ENCODE assay signal across 20 cellular contexts in the genomic region with DNA sequence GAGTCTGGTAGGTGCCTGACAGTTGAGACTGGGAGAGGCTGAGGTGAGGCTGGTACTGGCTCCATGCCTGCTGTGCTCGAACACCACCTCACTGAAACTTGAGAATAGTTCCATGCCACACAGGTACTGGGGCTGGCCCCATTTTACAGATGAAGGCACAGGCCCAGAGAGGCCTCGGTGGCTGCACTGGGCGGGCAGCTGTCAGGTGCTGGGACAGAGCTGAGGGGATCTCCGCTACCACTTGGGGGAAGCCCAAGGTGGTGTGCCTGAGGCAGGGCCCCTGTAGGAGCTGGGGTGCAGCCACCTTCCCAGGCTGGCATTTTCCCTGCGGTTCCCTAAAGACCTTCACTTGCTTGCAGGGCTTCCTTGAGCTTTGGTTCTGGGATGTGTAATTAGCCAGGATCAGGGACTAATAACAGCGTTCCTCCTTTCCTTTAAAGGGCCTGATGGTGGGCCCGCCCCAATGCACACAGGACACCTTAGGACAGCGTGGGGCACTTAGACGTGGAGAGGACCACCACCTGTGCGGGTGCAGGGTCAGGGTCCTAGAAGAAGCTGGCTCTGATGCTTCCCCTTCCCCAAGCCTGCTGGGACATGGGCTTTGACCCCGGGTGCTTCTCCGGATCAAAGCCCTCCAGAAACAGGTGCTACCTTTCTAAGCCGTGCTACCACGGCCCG. TPM values are rescaled to one million over a fixed set of nuclear protein-coding genes. Genes with fewer than 3 reads are reported as not detected.
DNase-seq lines count a peak whose midpoint lies in the region; ATAC-seq, FAIRE-seq and TF ChIP-seq lines count a peak whose summit lies in the region.
"Had no signal": no experiment of that assay in that cellular context is flagged by ENCODE, and none has a peak within 500 bp of the region (broad histone marks: within the 10 kb centered on the region; RNA-seq: fewer than 3 reads in every experiment).

No MANE protein-coding gene starts in this region.

- DNase-seq in GM10248 (ENCODE audit: extremely low spot score) (peak; percentile 47), astrocyte (ENCODE audit: low read depth) (no peak), lower lobe of right lung (no peak), WTC11 (ENCODE audit: low spot score) (no peak), CD1c-positive myeloid dendritic cell (ENCODE audit: extremely low spot score) (no peak)
- DNase-seq in activated effector memory CD4-positive, alpha-beta T cell treated with anti-CD3 and anti-CD28 coated beads, Interleukin-2, amount 50 U/mL, for 16 hours = no peak
- DNase-seq in stimulated activated CD4-positive, alpha-beta T cell treated with anti-CD3 and anti-CD28 coated beads, Interleukin-1b, Interleukin-23, amount 100 ng/mL, for 48 hours = no peak
- DNase-seq: activated CD4-positive, alpha-beta T cell treated with anti-CD3 and anti-CD28 coated beads for 48 hours; activated T-cell treated with anti-CD3 and anti-CD28 coated beads, Interleukin-2, amount 50 U/mL, for 4 hours; EL; GOT3; KG1; NCI-H187; NCI-H526 treated with DMSO at 0.1 percent for 48 hours; T-helper 2 cell had no signal

- H3K27ac ChIP-seq in astrocyte (ENCODE audit: low read depth, low read length) (no peak overlapping the region), lower lobe of right lung (peak overlapping the region; percentile 56), stomach smooth muscle (ENCODE audit: low read length) (peak overlapping the region; percentile 55)

- no peak overlapping the region for H3K4me3 Mint-ChIP-seq in astrocyte (ENCODE audit: unreplicated experiment)
- no peak overlapping the region for H3K4me3 Mint-ChIP-seq in WTC11
- H3K4me3 Mint-ChIP-seq: activated T-cell treated with anti-CD3 and anti-CD28 coated beads, Interleukin-2, amount 50 U/mL, for 4 hours; nephron had no signal

- ATAC-seq in lower lobe of right lung (no peak), WTC11 (no peak)
- ATAC-seq: activated T-cell treated with anti-CD3 and anti-CD28 coated beads, Interleukin-2, amount 50 U/mL, for 4 hours had no signal

- peaks cover 47% of the 10 kb centered on the region for H3K36me3 ChIP-seq in astrocyte (ENCODE audit: insufficient read depth, low read length)
- H3K36me3 ChIP-seq in lower lobe of right lung = peaks cover 100% of the 10 kb centered on the region
- H3K36me3 ChIP-seq in stomach smooth muscle (ENCODE audit: control insufficient read depth in 2 of 2, insufficient read depth in 2 of 2, low read length in 2 of 2) = peaks cover 65 to 79% of the 10 kb centered on the region in 2 donors

- H3K27ac Mint-ChIP-seq in astrocyte (ENCODE audit: unreplicated experiment) (no peak overlapping the region), WTC11 (no peak overlapping the region)
- H3K27ac Mint-ChIP-seq: nephron had no signal

- TF ChIP-seq CTCF in GM10248 (IDR thresholded peaks at IDR 0.05; ENCODE audit: control extremely low read depth, extremely low read depth, low read depth, missing control alignments) (no peak), astrocyte (IDR thresholded peaks at IDR 0.05; ENCODE audit: insufficient read depth, low read depth, low read length) (no peak), lower lobe of right lung (IDR thresholded peaks at IDR 0.05) (no peak), WTC11 (IDR thresholded peaks at IDR 0.05) (no peak)

- no peaks in the 10 kb centered on the region for H3K27me3 ChIP-seq in astrocyte (ENCODE audit: insufficient read depth, low read length)
- H3K27me3 ChIP-seq in lower lobe of right lung (ENCODE audit: low read depth) = no peaks in the 10 kb centered on the region
- no peaks in the 10 kb centered on the region for H3K27me3 ChIP-seq in stomach smooth muscle (ENCODE audit: control insufficient read depth in 1 of 2, insufficient read depth in 2 of 2, low read length in 2 of 2)

- H3K36me3 Mint-ChIP-seq in astrocyte (ENCODE audit: low read depth, unreplicated experiment) (peaks cover 16% of the 10 kb centered on the region), WTC11 (peaks cover 49% of the 10 kb centered on the region)

- H3K9me3 ChIP-seq in astrocyte (ENCODE audit: insufficient read depth, low read depth, low read length) (no peaks in the 10 kb centered on the region), lower lobe of right lung (no peaks in the 10 kb centered on the region), stomach smooth muscle (ENCODE audit: control insufficient read depth in 2 of 2, low read length in 2 of 2) (no peaks in the 10 kb centered on the region)

- no peak for FAIRE-seq in astrocyte (lab: Jason Lieb, UNC)
- FAIRE-seq: urothelium cell line had no signal

- no peak overlapping the region for H2AFZ ChIP-seq in astrocyte (ENCODE audit: low read depth, low read length)

- H3K27me3 Mint-ChIP-seq in astrocyte (ENCODE audit: low read depth, unreplicated experiment) (no peaks in the 10 kb centered on the region), WTC11 (ENCODE audit: low read depth) (no peaks in the 10 kb centered on the region)

- H3K9me3 Mint-ChIP-seq in astrocyte (ENCODE audit: unreplicated experiment) = no peaks in the 10 kb centered on the region
- H3K9me3 Mint-ChIP-seq in WTC11 = no peaks in the 10 kb centered on the region
- H3K9me3 Mint-ChIP-seq: activated T-cell treated with anti-CD3 and anti-CD28 coated beads, Interleukin-2, amount 50 U/mL, for 4 hours; nephron had no signal

- H3K79me2 ChIP-seq in astrocyte (ENCODE audit: insufficient read depth, low read length) = peaks cover 68% of the 10 kb centered on the region

- intact Hi-C loops in lower lobe of right lung (cut with DNase I) = no loop called here

- H3K4me3 ChIP-seq in astrocyte (ENCODE audit: insufficient read depth, low read depth, low read length) = no peak overlapping the region
- no peak overlapping the region for H3K4me3 ChIP-seq in lower lobe of right lung
- H3K4me3 ChIP-seq in stomach smooth muscle (ENCODE audit: low read length in 2 of 2) = no peak overlapping the region
- H3K4me3 ChIP-seq: skin epidermis had no signal

- H4K20me1 ChIP-seq in astrocyte (ENCODE audit: insufficient read depth, low read length) = peaks cover 83% of the 10 kb centered on the region

- POLR2A ChIA-PET in GM10248 (lab: Yijun Ruan, JAX) = interaction anchor here (0.6 kb wide), 1 partner anchor 111 kb away, joined by 3 read pairs; a partner anchor contains a TSS
- POLR2A ChIA-PET in WTC11 (lab: Charles Lee) = no interaction called here

- peak overlapping the region; percentile 61 for H3K9ac ChIP-seq in astrocyte (ENCODE audit: low read length)
- no peak overlapping the region for H3K9ac ChIP-seq in stomach smooth muscle (ENCODE audit: low read length in 2 of 2)

- H3K4me1 Mint-ChIP-seq in astrocyte (ENCODE audit: low read depth, unreplicated experiment) = peaks cover 15% of the 10 kb centered on the region
- H3K4me1 Mint-ChIP-seq in WTC11 = peaks cover 5% of the 10 kb centered on the region

- no peak overlapping the region for H3K4me2 ChIP-seq in astrocyte (ENCODE audit: low read length)

- CTCF ChIA-PET in GM10248 (lab: Yijun Ruan, JAX) (interaction anchor here (0.9 to 1.7 kb wide), 2 partner anchors 49 to 84 kb away, joined by 3 read pairs; no protein-coding TSS in a partner anchor), WTC11 (lab: Charles Lee) (interaction anchor here (0.6 kb wide), 1 partner anchor 58 kb away, joined by 3 read pairs; no protein-coding TSS in a partner anchor)

- H3K4me1 ChIP-seq in astrocyte (ENCODE audit: insufficient read depth, low read length) = peaks cover 25% of the 10 kb centered on the region
- H3K4me1 ChIP-seq in lower lobe of right lung = peaks cover 30% of the 10 kb centered on the region
- peaks cover 45% of the 10 kb centered on the region for H3K4me1 ChIP-seq in stomach smooth muscle (ENCODE audit: control insufficient read depth, insufficient read depth, low read length)

TF ChIP-seq in WTC11, 78 proteins besides CTCF, POLR2A, EP300 and RAD21:
- TF ChIP-seq ZNF263 (CRISPR knock-in tag; IDR thresholded peaks at IDR 0.05; ENCODE audit: low read depth) = no peak
- TF ChIP-seq, protein P1, sequence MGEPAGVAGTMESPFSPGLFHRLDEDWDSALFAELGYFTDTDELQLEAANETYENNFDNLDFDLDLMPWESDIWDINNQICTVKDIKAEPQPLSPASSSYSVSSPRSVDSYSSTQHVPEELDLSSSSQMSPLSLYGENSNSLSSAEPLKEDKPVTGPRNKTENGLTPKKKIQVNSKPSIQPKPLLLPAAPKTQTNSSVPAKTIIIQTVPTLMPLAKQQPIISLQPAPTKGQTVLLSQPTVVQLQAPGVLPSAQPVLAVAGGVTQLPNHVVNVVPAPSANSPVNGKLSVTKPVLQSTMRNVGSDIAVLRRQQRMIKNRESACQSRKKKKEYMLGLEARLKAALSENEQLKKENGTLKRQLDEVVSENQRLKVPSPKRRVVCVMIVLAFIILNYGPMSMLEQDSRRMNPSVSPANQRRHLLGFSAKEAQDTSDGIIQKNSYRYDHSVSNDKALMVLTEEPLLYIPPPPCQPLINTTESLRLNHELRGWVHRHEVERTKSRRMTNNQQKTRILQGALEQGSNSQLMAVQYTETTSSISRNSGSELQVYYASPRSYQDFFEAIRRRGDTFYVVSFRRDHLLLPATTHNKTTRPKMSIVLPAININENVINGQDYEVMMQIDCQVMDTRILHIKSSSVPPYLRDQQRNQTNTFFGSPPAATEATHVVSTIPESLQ (CRISPR knock-in tag; IDR thresholded peaks at IDR 0.05) = no peak

RNA-seq across cellular contexts. Expression of a gene that starts 23.6 kb away (rescaled TPM):
- 4.6 and 6.0 TPM in 2 replicates for total RNA-seq in astrocyte
- 18.2 TPM for total RNA-seq in lower lobe of right lung
- total RNA-seq in WTC11 (2021) = 9.6 to 9.9 TPM (median 9.8 TPM) in 3 replicates
- total RNA-seq: dermis microvascular lymphatic vessel endothelial cell had no signal

RNA-seq across cellular contexts. Expression of a gene that starts 52.6 kb away (rescaled TPM):
- total RNA-seq in astrocyte (not detected in 2 replicates), lower lobe of right lung (not detected), WTC11 (2021) (2.3 TPM in 1 of 3 replicates, not detected in the others)
- total RNA-seq: activated T-cell treated with anti-CD3 and anti-CD28 coated beads, Interleukin-2, amount 50 U/mL, for 4 hours; dermis microvascular lymphatic vessel endothelial cell had no signal
